ENCODE assay signal across 12 cellular contexts in the genomic region with DNA sequence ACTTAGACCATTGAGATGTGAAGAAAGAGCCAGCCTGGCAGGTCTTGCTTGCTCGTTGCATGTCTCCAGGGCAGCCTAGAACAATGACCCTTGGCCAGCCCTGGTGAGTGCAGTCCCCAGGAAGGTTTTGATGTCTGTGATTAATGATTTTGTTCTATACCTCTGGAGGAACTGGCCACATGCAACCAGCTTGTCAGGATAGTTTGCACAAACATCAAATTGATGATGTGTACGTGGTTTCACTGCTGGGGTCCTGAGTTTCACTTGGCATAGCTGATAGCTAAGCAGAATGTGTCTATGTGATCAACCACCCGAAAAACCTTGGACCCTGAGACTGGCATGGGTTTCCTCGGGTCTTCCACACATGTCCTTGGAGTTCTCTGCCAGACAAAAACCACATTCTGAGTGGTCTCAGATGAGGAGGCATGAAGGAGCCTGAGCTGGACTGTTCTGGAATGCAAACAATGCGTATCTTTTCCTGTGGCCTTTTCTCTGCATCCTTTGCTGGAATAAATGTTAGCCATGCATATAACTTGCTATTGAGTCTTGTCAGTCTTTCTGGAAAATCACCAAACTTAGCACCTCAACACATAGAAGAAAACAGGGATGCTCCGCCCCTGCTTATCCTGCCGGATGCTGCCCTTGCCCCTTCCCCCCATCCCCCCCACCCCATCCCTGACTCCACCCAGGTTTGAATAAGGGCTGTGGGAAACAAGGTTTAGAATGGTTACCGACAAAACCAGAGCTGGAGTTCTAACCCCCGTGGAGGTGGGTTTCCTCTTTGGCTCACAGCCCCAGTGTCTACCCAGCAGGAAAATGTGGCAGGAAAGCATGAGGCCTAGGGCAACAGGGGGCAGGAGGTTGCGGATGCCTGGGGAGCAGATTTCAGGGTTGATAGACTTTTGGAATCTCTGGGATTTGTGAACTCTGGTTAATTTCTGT. TPM values are rescaled to one million over a fixed set of nuclear protein-coding genes. Genes with fewer than 3 reads are reported as not detected.
DNase-seq lines count a peak whose midpoint lies in the region; FAIRE-seq and TF ChIP-seq lines count a peak whose summit lies in the region.
"Had no signal": no experiment of that assay in that cellular context is flagged by ENCODE, and none has a peak within 500 bp of the region (broad histone marks: within the 10 kb centered on the region; RNA-seq: fewer than 3 reads in every experiment).

No MANE protein-coding gene starts in this region.

- H3K4me3 ChIP-seq in mammary epithelial cell (replicated peaks in 1 of 3; ENCODE audit: insufficient read depth in 1 of 3, low read depth in 2 of 3, low read length in 3 of 3), result no peak overlapping the region
- H3K4me3 ChIP-seq in breast epithelium, result no peak overlapping the region
- H3K4me3 ChIP-seq in vagina, result no peak overlapping the region
- H3K4me3 ChIP-seq: hepatocyte had no signal

- intact Hi-C loops in mammary epithelial cell (cut with micrococcal nuclease), result no loop called here
- intact Hi-C loops in breast epithelium (cut with DNase I; ENCODE audit: low total_unique reads), result no loop called here
- intact Hi-C loops in vagina (cut with DNase I), result no loop called here

- peak overlapping the region; percentile 12 for H3K27ac Mint-ChIP-seq in glutamatergic neuron (ENCODE audit: unreplicated experiment)

- H2AFZ ChIP-seq in mammary epithelial cell (ENCODE audit: low read depth, low read length), result peak overlapping the region; percentile 73
- H2AFZ ChIP-seq: hepatocyte had no signal

- no peaks in the 10 kb centered on the region for H4K20me1 ChIP-seq in mammary epithelial cell (ENCODE audit: insufficient read depth, low read length)

- CTCF ChIA-PET in mammary epithelial cell (lab: Charles Lee; ENCODE audit: low non-redundant PET), result no interaction called here

- no peak for FAIRE-seq in urothelium cell line (lab: Jason Lieb, UNC)
- FAIRE-seq: A204.1 had no signal

- H3K4me1 ChIP-seq in mammary epithelial cell (ENCODE audit: insufficient read depth, low read length) (peaks cover 10% of the 10 kb centered on the region), breast epithelium (no peaks in the 10 kb centered on the region), vagina (no peaks in the 10 kb centered on the region)

- TF ChIP-seq POLR2A in breast epithelium (IDR thresholded peaks at IDR 0.05) (no peak), vagina (IDR thresholded peaks at IDR 0.05) (no peak)

- no TSS peak for BruUV-seq in mammary epithelial cell (replicated peaks; lab: Mats Ljungman, UMichigan)

- no peaks in the 10 kb centered on the region for H3K9me3 ChIP-seq in mammary epithelial cell (replicated peaks; ENCODE audit: insufficient read depth, low read length)
- no peaks in the 10 kb centered on the region for H3K9me3 ChIP-seq in breast epithelium
- H3K9me3 ChIP-seq in vagina, result no peaks in the 10 kb centered on the region

- H3K36me3 Mint-ChIP-seq in glutamatergic neuron (ENCODE audit: unreplicated experiment), result no peaks in the 10 kb centered on the region

- TF ChIP-seq CTCF in mammary epithelial cell (conservative IDR thresholded peaks at IDR 0.05 in 1 of 2, IDR thresholded peaks at IDR 0.05 in 1 of 2; ENCODE audit: extremely low read depth in 1 of 2, insufficient read depth in 1 of 2, low read depth in 1 of 2, low read length in 2 of 2) (no peak), breast epithelium (IDR thresholded peaks at IDR 0.05) (no peak), VCaP (conservative IDR thresholded peaks at IDR 0.05) (no peak), glutamatergic neuron (IDR thresholded peaks at IDR 0.05; ENCODE audit: partially characterized antibody, unreplicated experiment) (no peak), vagina (IDR thresholded peaks at IDR 0.05) (no peak)

- in situ Hi-C loops in mammary epithelial cell (cut with MboI; ENCODE audit: low sequenced_read_pairs in 2 of 2), result no loop called here

- no peaks in the 10 kb centered on the region for H3K79me2 ChIP-seq in mammary epithelial cell (ENCODE audit: insufficient read depth, low read length)
- H3K79me2 ChIP-seq: hepatocyte had no signal

- H3K4me2 ChIP-seq in mammary epithelial cell (ENCODE audit: insufficient read depth, low read depth, low read length), result no peak overlapping the region
- H3K4me2 ChIP-seq: hepatocyte, KMS-11 had no signal

- dilution Hi-C loops in mammary epithelial cell (cut with HindIII; ENCODE audit: low sequenced_read_pairs), result no loop called here

- H3K27me3 Mint-ChIP-seq in glutamatergic neuron (ENCODE audit: unreplicated experiment), result peaks cover 2% of the 10 kb centered on the region

- H3K36me3 ChIP-seq in mammary epithelial cell (ENCODE audit: insufficient read depth, low read length), result no peaks in the 10 kb centered on the region
- no peaks in the 10 kb centered on the region for H3K36me3 ChIP-seq in breast epithelium
- H3K36me3 ChIP-seq in vagina, result no peaks in the 10 kb centered on the region

- no peak for DNase-seq in mammary epithelial cell
- DNase-seq in breast epithelium (ENCODE audit: low spot score in 2 of 2), result no peak
- no peak for DNase-seq in glutamatergic neuron
- DNase-seq in urothelium cell line (ENCODE audit: low spot score), result peak; percentile 80
- no peak for DNase-seq in vagina (ENCODE audit: extremely low spot score in 2 of 2)
- no peak for DNase-seq in activated CD4-positive, alpha-beta T cell treated with anti-CD3 and anti-CD28 coated beads for 4 hours
- no peak for DNase-seq in NCI-H2171 treated with DMSO at 0.1 percent for 48 hours (lab: John Stamatoyannopoulos, UW)
- DNase-seq: NCI-H748 treated with DMSO at 0.1 percent for 48 hours had no signal

- H3K27ac ChIP-seq in mammary epithelial cell (ENCODE audit: insufficient read depth, low read depth, low read length), result no peak overlapping the region
- no peak overlapping the region for H3K27ac ChIP-seq in breast epithelium
- H3K27ac ChIP-seq in VCaP, result peak overlapping the region; percentile 71; the same call in 1 of the 2 replicates
- no peak overlapping the region for H3K27ac ChIP-seq in vagina
- H3K27ac ChIP-seq: hepatocyte, KMS-11 had no signal

- no peaks in the 10 kb centered on the region for H3K27me3 ChIP-seq in mammary epithelial cell (ENCODE audit: insufficient read depth, low read length)
- no peaks in the 10 kb centered on the region for H3K27me3 ChIP-seq in breast epithelium
- H3K27me3 ChIP-seq in vagina, result no peaks in the 10 kb centered on the region
- H3K27me3 ChIP-seq: hepatocyte had no signal

- H3K4me1 Mint-ChIP-seq in glutamatergic neuron (ENCODE audit: low read depth, unreplicated experiment), result peaks cover 25% of the 10 kb centered on the region

- no peak overlapping the region for H3K9ac ChIP-seq in mammary epithelial cell (ENCODE audit: insufficient read depth, low read length)
- H3K9ac ChIP-seq: KMS-11 had no signal

- H3K4me3 Mint-ChIP-seq in glutamatergic neuron (ENCODE audit: unreplicated experiment), result no peak overlapping the region

- H3K9me3 Mint-ChIP-seq in glutamatergic neuron (ENCODE audit: unreplicated experiment), result peaks cover 5% of the 10 kb centered on the region

- 28% methylated on average over 9 of the region's 10 CpGs for WGBS in mammary epithelial cell (ENCODE audit: low coverage, missing lambda C conversion rate)

RNA-seq across cellular contexts. Expression of a gene that starts 50.1 kb away (rescaled TPM):
- total RNA-seq in mammary epithelial cell (1 to 10 TPM in 1 of 2 donors, under 1 TPM in 1; under 0.01 to 1.8 TPM), breast epithelium (1 to 10 TPM; 3.3 to 5.3 (median 3.8) TPM), glutamatergic neuron (ENCODE audit: unreplicated experiment) (14.5 TPM), vagina (14.2 TPM)
- polyA plus RNA-seq in mammary epithelial cell, result 0.50 TPM
- polyA minus RNA-seq in mammary epithelial cell, result 2.3 TPM
